13 cellular contexts compared by ENCODE assay signal in genomic region chr16:50251375-50252081, GRCh38. TPM values are rescaled to one million over a fixed set of nuclear protein-coding genes. Genes with fewer than 3 reads are reported as not detected.
A peak's percentile ranks its signal among the peaks of the same experiment; 100 is the strongest.
DNase-seq lines count a peak whose midpoint lies in the region; FAIRE-seq and TF ChIP-seq lines count a peak whose summit lies in the region.
"Had no signal": no experiment of that assay in that cellular context is flagged by ENCODE, and none has a peak within 500 bp of the region (broad histone marks: within the 10 kb centered on the region; RNA-seq: fewer than 3 reads in every experiment).

No MANE protein-coding gene starts in this region.

- H3K4me3 Mint-ChIP-seq in osteocyte (ENCODE audit: unreplicated experiment), result no peak overlapping the region
- H3K4me3 Mint-ChIP-seq: neural crest cell had no signal

- H3K27me3 Mint-ChIP-seq in osteocyte (ENCODE audit: unreplicated experiment), result peaks cover 33% of the 10 kb centered on the region

- peak overlapping the region in 1 of 2 donors; percentile 54 for H3K27ac ChIP-seq in coronary artery
- H3K27ac ChIP-seq: body of pancreas had no signal

- TF ChIP-seq CTCF in coronary artery (IDR thresholded peaks at IDR 0.05) (no peak), osteocyte (IDR thresholded peaks at IDR 0.05) (no peak)

- peaks cover 6% of the 10 kb centered on the region for H3K36me3 Mint-ChIP-seq in osteocyte (ENCODE audit: unreplicated experiment)

- H3K9me3 Mint-ChIP-seq in osteocyte (ENCODE audit: unreplicated experiment), result peaks cover 4% of the 10 kb centered on the region
- H3K9me3 Mint-ChIP-seq: neural crest cell had no signal

- peak; percentile 74 for DNase-seq in CD1c-positive myeloid dendritic cell (ENCODE audit: extremely low spot score)
- peak; percentile 92 for DNase-seq in LHCN-M2 (ENCODE audit: low read depth)
- DNase-seq in coronary artery (ENCODE audit: low spot score), result peak; percentile 71
- peak; percentile 80 for DNase-seq in osteocyte (ENCODE audit: extremely low spot score, unreplicated experiment)
- no peak for DNase-seq in NCI-H2029 (lab: John Stamatoyannopoulos, UW)
- no peak for DNase-seq in NCI-H1436 (lab: John Stamatoyannopoulos, UW)
- DNase-seq in HTR-8/SVneo (ENCODE audit: insufficient read length, low spot score), result no peak
- no peak for DNase-seq in activated CD4-positive, alpha-beta T cell treated with anti-CD3 and anti-CD28 coated beads for 1 hour
- DNase-seq: activated CD4-positive, CD25-positive, alpha-beta regulatory T cell; KG1; NCI-H82 had no signal

- no peak for FAIRE-seq in HTR-8/SVneo (lab: Jason Lieb, UNC)

- peak overlapping the region; percentile 75 for H3K27ac Mint-ChIP-seq in osteocyte (ENCODE audit: unreplicated experiment)

- H3K4me1 Mint-ChIP-seq in osteocyte (ENCODE audit: unreplicated experiment), result peaks cover 34% of the 10 kb centered on the region

- H3K4me3 ChIP-seq in coronary artery, result no peak overlapping the region
- H3K4me3 ChIP-seq: body of pancreas had no signal

RNA-seq across cellular contexts. Expression of gene ADCY7, which starts 14.8 kb away (rescaled TPM):
- total RNA-seq in LHCN-M2 (2014; rRNA removed) (38.5 and 40.7 TPM in 2 replicates), osteocyte (4.6 TPM in 2 replicates)
- polyA plus RNA-seq in LHCN-M2 (2012), result 12.4 TPM

Comparison
In these comparisons a context has a peak if more than half of its experiments do, and no peak if none do; other contexts are left out.
1. DNase-seq: peak in CD1c-positive myeloid dendritic cell (single experiment), LHCN-M2 (single experiment), coronary artery (single experiment) and osteocyte (single experiment); none in NCI-H2029 (single experiment), NCI-H1436 (single experiment), HTR-8/SVneo (single experiment) and activated CD4-positive, alpha-beta T cell treated with anti-CD3 and anti-CD28 coated beads for 1 hour (single experiment).